Comparison of ENCODE assay signal across 8 cellular contexts in the genomic region with DNA sequence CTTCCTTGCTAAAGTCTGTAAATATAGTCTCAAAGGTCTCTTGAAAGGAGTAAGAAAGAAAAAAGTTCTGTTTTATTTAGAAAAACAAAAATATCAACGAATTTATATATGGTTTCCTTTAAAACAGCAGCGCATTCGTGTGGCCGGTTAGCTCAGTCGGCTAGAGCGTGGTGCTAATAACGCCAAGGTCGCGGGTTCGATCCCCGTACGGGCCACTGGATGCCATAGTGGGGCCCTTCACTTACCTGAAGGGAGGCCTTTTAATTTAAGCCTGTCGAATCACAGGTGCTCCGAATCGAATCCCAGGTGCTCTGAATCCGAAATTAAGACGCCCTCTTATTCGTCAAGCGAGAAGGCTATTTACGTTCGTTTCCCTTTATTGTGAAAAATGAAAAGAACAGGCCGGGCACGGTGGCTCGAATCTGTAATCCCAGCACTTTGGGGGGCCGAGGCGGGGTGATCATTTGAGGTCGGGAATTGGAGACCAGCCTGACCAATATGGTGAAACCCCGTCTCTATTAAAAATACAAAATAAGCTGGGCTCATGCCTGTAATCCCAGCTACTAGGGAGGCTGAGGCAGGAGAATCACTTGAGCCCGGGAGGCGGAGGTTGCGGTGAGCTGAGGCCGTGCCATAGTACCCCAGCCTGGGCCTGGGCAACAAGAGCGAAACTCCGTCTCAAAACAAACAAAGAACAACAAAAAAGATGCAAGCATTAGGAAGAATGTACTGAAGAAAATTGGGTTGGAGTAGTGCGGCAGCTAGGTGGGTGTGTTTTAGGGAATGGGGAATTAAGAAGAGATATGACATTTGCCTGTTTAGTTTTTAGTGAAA.
DNase-seq lines count a peak whose midpoint lies in the region; ATAC-seq, FAIRE-seq and TF ChIP-seq lines count a peak whose summit lies in the region.

No MANE protein-coding gene starts in this region.

- DNase-seq in AG20443 (ENCODE audit: low spot score) (peak; percentile 67), H7 (peak; percentile 80), NCI-H82 treated with DMSO at 0.1 percent for 48 hours (lab: John Stamatoyannopoulos, UW; ENCODE audit: unreplicated experiment) (peak; percentile 64), iPS-NIHi11 (ENCODE audit: low spot score) (peak; percentile 76), kidney (no peak)
- DNase-seq in activated naive CD4-positive, alpha-beta T cell treated with Interleukin-2 at 50 U/mL for 16 hours, result peak; percentile 44
- DNase-seq in stimulated activated CD8-positive, alpha-beta memory T cell treated with anti-CD3 and anti-CD28 coated beads, Interleukin-2, amount 100 ng/mL, for 48 hours (ENCODE audit: low read depth in 2 of 2), result peak; percentile 61 to 67

- no peak for TF ChIP-seq CTCF in kidney (IDR thresholded peaks at IDR 0.05; ENCODE audit: borderline replicate concordance, extremely low read depth, insufficient read depth)

- no peaks in the 10 kb centered on the region for H3K36me3 ChIP-seq in H7 (replicated peaks; ENCODE audit: control insufficient read depth, insufficient read depth, low read length)
- H3K36me3 ChIP-seq in kidney (ENCODE audit: control insufficient read depth in 1 of 2, insufficient read depth in 2 of 2, low read length in 2 of 2), result no peaks in the 10 kb centered on the region

- H3K27ac ChIP-seq in kidney (ENCODE audit: low read depth in 2 of 2, low read length in 2 of 2), result no peak overlapping the region

- intact Hi-C loops in kidney (cut with DNase I), result no loop called here

- FAIRE-seq in kidney (lab: Jason Lieb, UNC), result no peak

- no peak overlapping the region for H3K9ac ChIP-seq in kidney (ENCODE audit: low read length in 2 of 2)

- peaks cover 23% of the 10 kb centered on the region for H3K27me3 ChIP-seq in H7 (ENCODE audit: control insufficient read depth, insufficient read depth, low read length)

- no peaks in the 10 kb centered on the region for H3K9me3 ChIP-seq in kidney (ENCODE audit: control insufficient read depth in 1 of 2, low read length in 2 of 2)

- H3K4me1 ChIP-seq in kidney (ENCODE audit: control insufficient read depth in 1 of 2, insufficient read depth in 1 of 2, low read depth in 1 of 2, low read length in 2 of 2), result no peaks in the 10 kb centered on the region

- peak overlapping the region; percentile 48 for H3K4me3 ChIP-seq in H7 (ENCODE audit: insufficient read depth, low read depth, low read length)
- no peak overlapping the region for H3K4me3 ChIP-seq in kidney (ENCODE audit: low read length in 2 of 2)

- ATAC-seq in GM19035 (IDR thresholded peaks at IDR 0.05; ENCODE audit: unreplicated experiment), result no peak
